ENCODE assay signal across 14 cellular contexts in genomic region chr13:42363941-42364612, GRCh38.
DNase-seq lines count a peak whose midpoint lies in the region; ATAC-seq lines count a peak whose summit lies in the region.
"Had no signal": no experiment of that assay in that cellular context is flagged by ENCODE, and none has a peak within 500 bp of the region (broad histone marks: within the 10 kb centered on the region; RNA-seq: fewer than 3 reads in every experiment).

No MANE protein-coding gene starts in this region.

- H3K9ac ChIP-seq in skeletal muscle satellite cell (ENCODE audit: low read depth, low read length), result no peak overlapping the region

- DNase-seq in HCEC 1CT, result peak; percentile 38
- DNase-seq in RKO (ENCODE audit: low spot score), result peak; percentile 84
- DNase-seq in epithelial cell of prostate (ENCODE audit: low read depth, low spot score), result no peak
- no peak for DNase-seq in globus pallidus (ENCODE audit: low spot score)
- DNase-seq: islet precursor cell, NCI-H510A treated with DMSO at 0.1 percent for 48 hours, tibial artery had no signal

- no peaks in the 10 kb centered on the region for H3K36me3 ChIP-seq in skeletal muscle satellite cell (ENCODE audit: insufficient read depth, low read length)
- H3K36me3 ChIP-seq: cardiac muscle cell, tibial artery had no signal

- peak overlapping the region; percentile 47 for H3K27ac ChIP-seq in epithelial cell of prostate
- H3K27ac ChIP-seq: cardiac muscle cell, SK-N-MC, skin epidermis, tibial artery had no signal

- peak overlapping the region; percentile 33 for H3K4me2 ChIP-seq in skeletal muscle satellite cell (ENCODE audit: low read length)

- no peaks in the 10 kb centered on the region for H3K9me3 ChIP-seq in skeletal muscle satellite cell (replicated peaks; ENCODE audit: low read length)
- H3K9me3 ChIP-seq: tibial artery had no signal

- H3K4me1 ChIP-seq in skeletal muscle satellite cell (ENCODE audit: control insufficient read depth, insufficient read depth, low read length), result peaks cover 10% of the 10 kb centered on the region
- H3K4me1 ChIP-seq: tibial artery had no signal

- H3K4me3 ChIP-seq in skeletal muscle satellite cell (ENCODE audit: low read length), result no peak overlapping the region
- H3K4me3 ChIP-seq: cardiac muscle cell, SK-N-MC, skin epidermis, tibial artery had no signal

- H3K27me3 ChIP-seq in skeletal muscle satellite cell (ENCODE audit: control insufficient read depth, insufficient read depth, low read length), result no peaks in the 10 kb centered on the region
- H3K27me3 ChIP-seq: cardiac muscle cell, tibial artery had no signal

- ATAC-seq in HG03460 (IDR thresholded peaks at IDR 0.05; ENCODE audit: unreplicated experiment) (no peak), GM18868 (IDR thresholded peaks at IDR 0.05; ENCODE audit: unreplicated experiment) (no peak)
- ATAC-seq: activated T-helper 17 cell treated with anti-CD3 and anti-CD28 coated beads, Interleukin-2, amount 50 U/mL, for 72 hours had no signal

Comparison
In these comparisons a context has a peak if more than half of its experiments do, and no peak if none do; other contexts are left out.
1. DNase-seq: peak in HCEC 1CT (single experiment) and RKO (single experiment); none in epithelial cell of prostate (single experiment) and globus pallidus (single experiment).